In genomic region chr1:160129046-160129445, GRCh38 we compare ENCODE assay signal across 1 cellular context.
TF ChIP-seq lines count a peak whose summit lies in the region.

No MANE protein-coding gene starts in this region.

TF ChIP-seq in A549, 52 proteins besides CTCF, POLR2A, EP300 and RAD21 (continued from another document):
- TF ChIP-seq, protein P1, sequence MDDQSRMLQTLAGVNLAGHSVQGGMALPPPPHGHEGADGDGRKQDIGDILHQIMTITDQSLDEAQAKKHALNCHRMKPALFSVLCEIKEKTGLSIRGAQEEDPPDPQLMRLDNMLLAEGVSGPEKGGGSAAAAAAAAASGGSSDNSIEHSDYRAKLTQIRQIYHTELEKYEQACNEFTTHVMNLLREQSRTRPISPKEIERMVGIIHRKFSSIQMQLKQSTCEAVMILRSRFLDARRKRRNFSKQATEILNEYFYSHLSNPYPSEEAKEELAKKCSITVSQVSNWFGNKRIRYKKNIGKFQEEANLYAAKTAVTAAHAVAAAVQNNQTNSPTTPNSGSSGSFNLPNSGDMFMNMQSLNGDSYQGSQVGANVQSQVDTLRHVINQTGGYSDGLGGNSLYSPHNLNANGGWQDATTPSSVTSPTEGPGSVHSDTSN (IDR thresholded peaks at IDR 0.05), result no peak
- TF ChIP-seq NPAS2 (CRISPR knock-in tag; IDR thresholded peaks at IDR 0.05; ENCODE audit: borderline replicate concordance) (no peak), HOXB13 (CRISPR knock-in tag; IDR thresholded peaks at IDR 0.05; ENCODE audit: low read depth) (no peak), ZC3H11A (IDR thresholded peaks at IDR 0.05) (no peak), HOXB5 (CRISPR knock-in tag; IDR thresholded peaks at IDR 0.05) (no peak), RCOR1 (IDR thresholded peaks at IDR 0.05; ENCODE audit: low read depth, low read length) (no peak), EHMT2 (IDR thresholded peaks at IDR 0.05; ENCODE audit: low read depth) (no peak), SREBF2 (IDR thresholded peaks at IDR 0.05) (no peak)
